In genomic region chr9:128342971-128343680, GRCh38 we compare ENCODE assay signal across 29 cellular contexts.
"Had no signal": no experiment of that assay in that cellular context is flagged by ENCODE, and none has a peak within 500 bp of the region (broad histone marks: within the 10 kb centered on the region; RNA-seq: fewer than 3 reads in every experiment).

No MANE protein-coding gene starts in this region.

- H3K9me3 ChIP-seq: breast epithelium, SJSA1 had no signal

- H3K9me3 Mint-ChIP-seq: activated CD4-positive, alpha-beta memory T cell treated with anti-CD3 and anti-CD28 coated beads, Interleukin-2, amount 10 ng/mL, durations not matched to agents 7 days and 5 days; activated naive CD4-positive, alpha-beta T cell treated with anti-CD3 and anti-CD28 coated beads, Interleukin-2, amount 10 ng/mL, durations not matched to agents 7 days and 5 days; activated naive CD8-positive, alpha-beta T cell treated with anti-CD3 and anti-CD28 coated beads for 36 hours; activated T-helper 2 cell treated with anti-CD3 and anti-CD28 coated beads, Interferon-gamma antibody, Interleukin-2, Interleukin-4, amounts not matched to agents 10 μg/mL and 5 μg/mL and 100 μg/mL, durations not matched to agents 14 hours and 24 hours and 36 hours had no signal

- H3K27me3 ChIP-seq: breast epithelium, SJSA1 had no signal

- H3K27ac Mint-ChIP-seq: activated CD4-positive, alpha-beta memory T cell treated with anti-CD3 and anti-CD28 coated beads, Interleukin-2, amount 10 ng/mL, durations not matched to agents 7 days and 5 days; activated CD4-positive, alpha-beta T cell treated with anti-CD3 and anti-CD28 coated beads for 36 hours; activated naive CD4-positive, alpha-beta T cell treated with anti-CD3 and anti-CD28 coated beads, Interleukin-2, amount 10 ng/mL, durations not matched to agents 7 days and 5 days; activated naive CD8-positive, alpha-beta T cell treated with anti-CD3 and anti-CD28 coated beads for 36 hours; activated T-helper 2 cell treated with anti-CD3 and anti-CD28 coated beads, Interferon-gamma antibody, Interleukin-2, Interleukin-4, amounts not matched to agents 10 μg/mL and 5 μg/mL and 100 μg/mL, durations not matched to agents 14 hours and 24 hours and 36 hours had no signal

- H3K4me3 ChIP-seq: breast epithelium, SJSA1 had no signal

- H3K27ac ChIP-seq: breast epithelium, SJSA1, VCaP had no signal

- H3K4me3 Mint-ChIP-seq: activated CD4-positive, alpha-beta memory T cell treated with anti-CD3 and anti-CD28 coated beads, Interleukin-2, amount 10 ng/mL, durations not matched to agents 7 days and 5 days; activated CD4-positive, alpha-beta T cell treated with anti-CD3 and anti-CD28 coated beads for 36 hours; activated naive CD4-positive, alpha-beta T cell treated with anti-CD3 and anti-CD28 coated beads, Interleukin-2, amount 10 ng/mL, durations not matched to agents 7 days and 5 days; activated naive CD8-positive, alpha-beta T cell treated with anti-CD3 and anti-CD28 coated beads for 36 hours had no signal

- H3K4me1 ChIP-seq: breast epithelium had no signal

- ATAC-seq: activated CD4-positive, alpha-beta T cell treated with anti-CD3 and anti-CD28 coated beads for 36 hours; Panc1 had no signal

- DNase-seq: activated CD4-positive, alpha-beta memory T cell treated with anti-CD3 and anti-CD28 coated beads, Interleukin-2, amount 10 ng/mL, durations not matched to agents 7 days and 5 days; activated CD4-positive, alpha-beta T cell treated with anti-CD3 and anti-CD28 coated beads for 36 hours; activated CD4-positive, alpha-beta T cell treated with anti-CD3 and anti-CD28 coated beads, Interleukin-2, amount 50 U/mL, for 1 hour; activated gamma-delta T cell treated with Interleukin-2 at 50 U/mL for 16 hours; activated naive CD4-positive, alpha-beta T cell treated with anti-CD3 and anti-CD28 coated beads, Interleukin-2, amount 10 ng/mL, durations not matched to agents 7 days and 5 days; activated naive CD8-positive, alpha-beta T cell treated with anti-CD3 and anti-CD28 coated beads for 36 hours; activated T-cell treated with anti-CD3 and anti-CD28 coated beads for 4 hours; activated T-cell treated with anti-CD3 and anti-CD28 coated beads, Interleukin-2, amount 50 U/mL, for 48 hours; central memory CD4-positive, alpha-beta T cell; Karpas-422; MM.1S; NCI-H1105; NCI-H1436; NCI-H1694 treated with DMSO at 0.1 percent for 48 hours; NCI-H2029 treated with DMSO at 0.1 percent for 48 hours; NCI-H345; NCI-H510A; NCI-H526 treated with DMSO at 0.1 percent for 48 hours; NCI-H82; RPMI8226; SHP77; T-helper 2 cell; T1000 had no signal

- H3K27me3 Mint-ChIP-seq: activated CD4-positive, alpha-beta memory T cell treated with anti-CD3 and anti-CD28 coated beads, Interleukin-2, amount 10 ng/mL, durations not matched to agents 7 days and 5 days; activated CD4-positive, alpha-beta T cell treated with anti-CD3 and anti-CD28 coated beads for 36 hours; activated naive CD4-positive, alpha-beta T cell treated with anti-CD3 and anti-CD28 coated beads, Interleukin-2, amount 10 ng/mL, durations not matched to agents 7 days and 5 days; activated naive CD8-positive, alpha-beta T cell treated with anti-CD3 and anti-CD28 coated beads for 36 hours had no signal

- FAIRE-seq: TTC549 had no signal

- H3K36me3 ChIP-seq: breast epithelium had no signal
